Comparison of ENCODE assay signal across 12 cellular contexts in the genomic region with DNA sequence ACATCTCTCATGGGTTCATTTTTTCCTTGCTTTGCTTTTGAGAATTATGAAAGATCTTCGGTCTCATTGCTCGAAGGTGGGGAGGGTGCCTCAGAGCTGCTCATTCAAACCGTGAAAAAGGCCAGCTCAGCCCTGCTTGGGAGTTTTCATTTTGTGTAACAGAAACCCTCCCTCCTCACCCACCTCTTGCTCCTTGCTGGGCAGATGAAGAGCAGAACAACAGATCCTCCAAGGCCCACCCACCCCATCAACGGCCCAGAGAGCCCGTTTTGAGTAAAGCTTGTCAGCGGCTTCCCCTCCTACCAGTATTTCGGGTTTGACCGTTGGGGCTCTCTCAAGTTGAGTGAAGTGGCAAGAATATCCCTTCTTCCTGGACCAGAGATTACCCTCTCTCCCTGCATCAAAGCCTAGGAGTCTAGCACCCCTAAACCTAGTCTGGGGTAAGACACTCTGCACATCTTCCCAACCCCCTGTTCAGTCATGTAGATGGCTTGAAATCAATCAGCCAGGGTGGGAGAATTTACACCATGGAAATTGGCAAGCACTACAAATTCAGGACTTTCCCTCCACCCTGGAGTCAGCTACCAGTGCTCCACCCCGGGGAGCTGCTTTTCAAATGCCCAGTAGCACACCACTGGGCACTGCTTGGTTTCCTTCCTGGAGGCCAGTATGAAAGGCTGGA. TPM values are rescaled to one million over a fixed set of nuclear protein-coding genes. Genes with fewer than 3 reads are reported as not detected.
DNase-seq lines count a peak whose midpoint lies in the region; ATAC-seq lines count a peak whose summit lies in the region.
"Had no signal": no experiment of that assay in that cellular context is flagged by ENCODE, and none has a peak within 500 bp of the region (broad histone marks: within the 10 kb centered on the region; RNA-seq: fewer than 3 reads in every experiment).

No MANE protein-coding gene starts in this region.

- DNase-seq in NOMO-1 treated with DMSO at 0.1 percent for 48 hours (lab: John Stamatoyannopoulos, UW; ENCODE audit: unreplicated experiment) (peak; percentile 6), NOMO-1 treated with dmso at 0.1 percent for 144 hours (lab: John Stamatoyannopoulos, UW; ENCODE audit: unreplicated experiment) (no peak), left lobe of liver (ENCODE audit: low spot score) (peak; percentile 29)
- peak; percentile 22 for DNase-seq in activated CD8-positive, alpha-beta memory T cell treated with anti-CD3 and anti-CD28 coated beads, Interleukin-2, amount 50 U/mL, for 4 hours
- DNase-seq in stimulated activated naive CD4-positive, alpha-beta T cell treated with Interleukin-2 at 50 U/mL for 16 hours (lab: John Stamatoyannopoulos, UW): peak; percentile 80

- no peak for ATAC-seq in left lobe of liver
- ATAC-seq in GM18870 (IDR thresholded peaks at IDR 0.05; ENCODE audit: unreplicated experiment): no peak
- ATAC-seq in HG02852 (IDR thresholded peaks at IDR 0.05; ENCODE audit: unreplicated experiment): no peak
- ATAC-seq in HG03095 (IDR thresholded peaks at IDR 0.05; ENCODE audit: unreplicated experiment): no peak
- ATAC-seq: pancreas had no signal

RNA-seq across cellular contexts. Expression of gene CCR7, which starts 1.8 kb away (rescaled TPM):
- total RNA-seq in left lobe of liver: 0.75 TPM
- total RNA-seq: cerebellum, fibroblast of villous mesenchyme, MCF 10A had no signal
